In the genomic region with DNA sequence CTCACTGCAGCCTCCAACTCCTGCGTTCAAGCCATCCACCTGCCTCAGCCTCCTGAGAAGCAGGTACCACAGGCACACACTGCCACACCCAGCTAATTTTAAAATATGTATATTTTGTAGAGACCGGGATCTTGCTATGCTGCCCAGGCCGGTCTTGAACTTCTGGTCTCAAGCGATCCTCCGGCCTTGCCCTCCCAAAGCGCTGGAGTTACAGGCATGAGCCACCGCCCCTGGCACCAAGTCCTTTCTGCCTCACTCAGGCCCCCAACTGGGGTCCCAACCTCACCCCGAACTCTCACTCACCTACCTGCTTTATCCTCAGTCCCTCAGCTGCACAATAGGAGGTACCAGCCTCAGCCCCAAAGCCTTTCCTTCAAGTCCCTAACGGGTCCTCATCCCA, we compare ENCODE assay signal across 2 cellular contexts.
TF ChIP-seq lines count a peak whose summit lies in the region.

No MANE protein-coding gene starts in this region.

TF ChIP-seq in A549, 52 proteins besides CTCF, POLR2A, EP300 and RAD21 (continued from another document):
- TF ChIP-seq RARB (CRISPR knock-in tag; IDR thresholded peaks at IDR 0.05), result no peak
- TF ChIP-seq, protein P1, sequence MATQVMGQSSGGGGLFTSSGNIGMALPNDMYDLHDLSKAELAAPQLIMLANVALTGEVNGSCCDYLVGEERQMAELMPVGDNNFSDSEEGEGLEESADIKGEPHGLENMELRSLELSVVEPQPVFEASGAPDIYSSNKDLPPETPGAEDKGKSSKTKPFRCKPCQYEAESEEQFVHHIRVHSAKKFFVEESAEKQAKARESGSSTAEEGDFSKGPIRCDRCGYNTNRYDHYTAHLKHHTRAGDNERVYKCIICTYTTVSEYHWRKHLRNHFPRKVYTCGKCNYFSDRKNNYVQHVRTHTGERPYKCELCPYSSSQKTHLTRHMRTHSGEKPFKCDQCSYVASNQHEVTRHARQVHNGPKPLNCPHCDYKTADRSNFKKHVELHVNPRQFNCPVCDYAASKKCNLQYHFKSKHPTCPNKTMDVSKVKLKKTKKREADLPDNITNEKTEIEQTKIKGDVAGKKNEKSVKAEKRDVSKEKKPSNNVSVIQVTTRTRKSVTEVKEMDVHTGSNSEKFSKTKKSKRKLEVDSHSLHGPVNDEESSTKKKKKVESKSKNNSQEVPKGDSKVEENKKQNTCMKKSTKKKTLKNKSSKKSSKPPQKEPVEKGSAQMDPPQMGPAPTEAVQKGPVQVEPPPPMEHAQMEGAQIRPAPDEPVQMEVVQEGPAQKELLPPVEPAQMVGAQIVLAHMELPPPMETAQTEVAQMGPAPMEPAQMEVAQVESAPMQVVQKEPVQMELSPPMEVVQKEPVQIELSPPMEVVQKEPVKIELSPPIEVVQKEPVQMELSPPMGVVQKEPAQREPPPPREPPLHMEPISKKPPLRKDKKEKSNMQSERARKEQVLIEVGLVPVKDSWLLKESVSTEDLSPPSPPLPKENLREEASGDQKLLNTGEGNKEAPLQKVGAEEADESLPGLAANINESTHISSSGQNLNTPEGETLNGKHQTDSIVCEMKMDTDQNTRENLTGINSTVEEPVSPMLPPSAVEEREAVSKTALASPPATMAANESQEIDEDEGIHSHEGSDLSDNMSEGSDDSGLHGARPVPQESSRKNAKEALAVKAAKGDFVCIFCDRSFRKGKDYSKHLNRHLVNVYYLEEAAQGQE (IDR thresholded peaks at IDR 0.05), result no peak
- no peak for TF ChIP-seq KDM1A (IDR thresholded peaks at IDR 0.05; ENCODE audit: low read depth)
- TF ChIP-seq, protein P2, sequence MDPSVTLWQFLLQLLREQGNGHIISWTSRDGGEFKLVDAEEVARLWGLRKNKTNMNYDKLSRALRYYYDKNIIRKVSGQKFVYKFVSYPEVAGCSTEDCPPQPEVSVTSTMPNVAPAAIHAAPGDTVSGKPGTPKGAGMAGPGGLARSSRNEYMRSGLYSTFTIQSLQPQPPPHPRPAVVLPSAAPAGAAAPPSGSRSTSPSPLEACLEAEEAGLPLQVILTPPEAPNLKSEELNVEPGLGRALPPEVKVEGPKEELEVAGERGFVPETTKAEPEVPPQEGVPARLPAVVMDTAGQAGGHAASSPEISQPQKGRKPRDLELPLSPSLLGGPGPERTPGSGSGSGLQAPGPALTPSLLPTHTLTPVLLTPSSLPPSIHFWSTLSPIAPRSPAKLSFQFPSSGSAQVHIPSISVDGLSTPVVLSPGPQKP (IDR thresholded peaks at IDR 0.05; ENCODE audit: low read depth, low read length), result no peak
- TF ChIP-seq ATOH8 (CRISPR knock-in tag; IDR thresholded peaks at IDR 0.05; ENCODE audit: low read depth), result no peak
- no peak for TF ChIP-seq GATA3 (IDR thresholded peaks at IDR 0.05; ENCODE audit: borderline replicate concordance)
- no peak for TF ChIP-seq ZFP36 (IDR thresholded peaks at IDR 0.05; ENCODE audit: borderline replicate concordance, partially characterized antibody)
- no peak for TF ChIP-seq ZC3H11A (IDR thresholded peaks at IDR 0.05)
- TF ChIP-seq CHD4 (IDR thresholded peaks at IDR 0.05; ENCODE audit: borderline replicate concordance), result no peak
TF ChIP-seq in A549: peak in this region for 0.

TF ChIP-seq in GM23338, 12 proteins besides CTCF, POLR2A, EP300 and RAD21 (continued from another document):
- TF ChIP-seq JUNB (IDR thresholded peaks at IDR 0.05; ENCODE audit: unreplicated experiment) (no peak), ZNF331 (CRISPR knock-in tag; IDR thresholded peaks at IDR 0.05; ENCODE audit: low read depth) (no peak), ZNF462 (CRISPR knock-in tag; IDR thresholded peaks at IDR 0.05) (no peak), NANOG (IDR thresholded peaks at IDR 0.05; ENCODE audit: borderline replicate concordance) (no peak), STAT1 (IDR thresholded peaks at IDR 0.05; ENCODE audit: unreplicated experiment) (no peak), ETS1 (IDR thresholded peaks at IDR 0.05) (no peak), CREB1 (CRISPR knock-in tag; IDR thresholded peaks at IDR 0.05; ENCODE audit: low read depth) (no peak), POLR2AphosphoS5 (IDR thresholded peaks at IDR 0.05; ENCODE audit: low read depth) (no peak)
- TF ChIP-seq, protein P1 (IDR thresholded peaks at IDR 0.05; ENCODE audit: unreplicated experiment), result no peak
